In genomic region chr6:43055966-43056365, GRCh38 we compare ENCODE assay signal across 1 cellular context.
TF ChIP-seq lines count a peak whose summit lies in the region.

No MANE protein-coding gene starts in this region.

TF ChIP-seq in GM23338, 12 proteins besides CTCF, POLR2A, EP300 and RAD21:
- TF ChIP-seq NANOG (IDR thresholded peaks at IDR 0.05; ENCODE audit: borderline replicate concordance) (no peak), STAT1 (IDR thresholded peaks at IDR 0.05; ENCODE audit: unreplicated experiment) (no peak), JUNB (IDR thresholded peaks at IDR 0.05; ENCODE audit: unreplicated experiment) (no peak), ZNF331 (CRISPR knock-in tag; IDR thresholded peaks at IDR 0.05; ENCODE audit: low read depth) (no peak), POLR2AphosphoS5 (IDR thresholded peaks at IDR 0.05; ENCODE audit: low read depth) (no peak), ZNF462 (CRISPR knock-in tag; IDR thresholded peaks at IDR 0.05) (no peak), CREB1 (CRISPR knock-in tag; IDR thresholded peaks at IDR 0.05; ENCODE audit: low read depth) (no peak), ZNF114 (CRISPR knock-in tag; IDR thresholded peaks at IDR 0.05) (no peak)
- TF ChIP-seq, protein P1, sequence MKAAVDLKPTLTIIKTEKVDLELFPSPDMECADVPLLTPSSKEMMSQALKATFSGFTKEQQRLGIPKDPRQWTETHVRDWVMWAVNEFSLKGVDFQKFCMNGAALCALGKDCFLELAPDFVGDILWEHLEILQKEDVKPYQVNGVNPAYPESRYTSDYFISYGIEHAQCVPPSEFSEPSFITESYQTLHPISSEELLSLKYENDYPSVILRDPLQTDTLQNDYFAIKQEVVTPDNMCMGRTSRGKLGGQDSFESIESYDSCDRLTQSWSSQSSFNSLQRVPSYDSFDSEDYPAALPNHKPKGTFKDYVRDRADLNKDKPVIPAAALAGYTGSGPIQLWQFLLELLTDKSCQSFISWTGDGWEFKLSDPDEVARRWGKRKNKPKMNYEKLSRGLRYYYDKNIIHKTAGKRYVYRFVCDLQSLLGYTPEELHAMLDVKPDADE (IDR thresholded peaks at IDR 0.05): no peak
